ENCODE assay signal across 8 cellular contexts in the genomic region with DNA sequence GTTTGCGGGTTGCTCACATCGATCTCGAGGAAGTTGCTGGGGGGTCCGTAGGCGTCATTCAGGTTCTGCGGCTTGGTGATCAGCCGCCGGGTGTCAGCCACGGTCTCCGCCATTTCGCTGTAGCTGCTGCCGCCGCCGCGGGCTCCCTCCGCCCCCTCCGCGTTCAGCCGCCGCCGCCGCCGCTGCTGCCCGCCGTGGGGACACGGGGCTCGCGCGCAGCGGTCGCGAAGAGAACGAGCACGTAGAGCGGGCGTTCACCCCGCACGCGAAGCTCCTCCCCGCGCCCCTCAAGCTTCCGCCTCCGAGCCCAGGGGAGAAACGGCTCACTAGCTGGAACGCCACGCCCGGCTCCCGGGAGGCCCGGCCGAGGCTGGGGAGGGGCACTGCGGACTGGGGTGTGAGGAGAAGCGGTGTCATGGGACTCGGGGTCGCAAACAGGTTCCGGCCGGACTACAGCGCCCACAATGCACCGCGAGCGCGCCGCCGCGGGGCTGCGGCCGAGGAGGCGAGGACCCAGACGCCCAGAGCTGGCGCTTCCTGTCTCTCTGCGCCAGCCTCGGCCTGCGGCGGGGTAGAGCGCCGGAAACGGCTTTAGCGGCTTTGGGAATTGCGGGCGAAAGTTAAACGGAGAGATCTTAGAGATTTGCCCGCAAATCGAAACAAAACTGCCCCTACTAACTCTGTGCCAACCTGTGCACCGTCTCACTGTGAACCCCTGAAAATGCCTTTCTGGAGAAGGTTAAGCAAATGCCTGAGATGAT. TPM values are rescaled to one million over a fixed set of nuclear protein-coding genes. Genes with fewer than 3 reads are reported as not detected.
DNase-seq lines count a peak whose midpoint lies in the region; ATAC-seq and TF ChIP-seq lines count a peak whose summit lies in the region.

A gene (minus strand): TSS at position 232 of the 761 bp plus-strand sequence. CDS start 119 bp downstream, at position 113.

- H3K9me3 ChIP-seq in PC-9 (ENCODE audit: insufficient read depth, low read depth): no peaks in the 10 kb centered on the region

- 0 out of 2 replicates have a peak, but pooled peaks cover 8% of the 10 kb centered on the region for H4K20me1 ChIP-seq in PC-9 (ENCODE audit: insufficient read depth)

- H3K9me3 Mint-ChIP-seq in IgD-negative memory B cell: no peaks in the 10 kb centered on the region

- H3K9me2 ChIP-seq in PC-9 (ENCODE audit: insufficient read depth): no peaks in the 10 kb centered on the region

- peak within 1 kb of the TSS; percentile 90 to 97 (median 95) for H3K4me3 Mint-ChIP-seq in IgD-negative memory B cell

- ATAC-seq in GM21529 (IDR thresholded peaks at IDR 0.05; ENCODE audit: unreplicated experiment): peak; percentile 86

- H3K79me2 ChIP-seq in PC-9 (ENCODE audit: low read depth): peaks cover 45% of the 10 kb centered on the region

- peak within 1 kb of the TSS; percentile 94 to 98 (median 96) for H3K27ac Mint-ChIP-seq in IgD-negative memory B cell

- no peaks in the 10 kb centered on the region for H3K36me3 ChIP-seq in PC-9 (ENCODE audit: low read depth)

- no TSS peak for BruUV-seq in PC-9 (replicated peaks; lab: Mats Ljungman, UMichigan)

- H3K27me3 Mint-ChIP-seq in IgD-negative memory B cell: no peaks in the 10 kb centered on the region

- CTCF ChIA-PET in PC-9 (lab: Charles Lee): no interaction called here

- peaks cover 2% of the 10 kb centered on the region for H3K36me3 Mint-ChIP-seq in IgD-negative memory B cell

- H3K27ac ChIP-seq in PC-9 (peak within 1 kb of the TSS; percentile 89), epithelial cell of prostate (peak within 1 kb of the TSS; percentile 84)

- H3K4me2 ChIP-seq in PC-9: peak within 1 kb of the TSS; percentile 80

- POLR2A ChIA-PET in PC-9 (lab: Charles Lee; ENCODE audit: unreplicated experiment): interaction anchor here (0.5 to 0.7 kb wide), 10 partner anchors 13 to 1430 kb away, joined by 3 to 10 read pairs (median 4); a partner anchor contains a TSS

- H3F3A ChIP-seq in PC-9 (ENCODE audit: insufficient read depth, low read depth): peaks cover 19% of the 10 kb centered on the region

- TF ChIP-seq CTCF in PC-9 (conservative IDR thresholded peaks at IDR 0.05): no peak

- no peaks in the 10 kb centered on the region for H3K27me3 ChIP-seq in PC-9 (ENCODE audit: insufficient read depth, low read depth)

- H3K4me1 Mint-ChIP-seq in IgD-negative memory B cell: peaks cover 19 to 24% (median 20%) of the 10 kb centered on the region in 3 donors

- H3K4me1 ChIP-seq in PC-9 (replicated peaks; ENCODE audit: insufficient read depth): peaks cover 18% of the 10 kb centered on the region

- peak within 1 kb of the TSS; percentile 70 for H3K4me3 ChIP-seq in PC-9

- DNase-seq in DMS53 (lab: John Stamatoyannopoulos, UW): peak; percentile 98
- peak; percentile 90 to 97 for DNase-seq in PC-9
- peak; percentile 90 for DNase-seq in activated T-cell treated with anti-CD3 and anti-CD28 coated beads, Interleukin-2, amount 50 U/mL, for 1 hour
- DNase-seq in epithelial cell of prostate (ENCODE audit: low read depth, low spot score): peak; percentile 81
- DNase-seq in mucosa of gallbladder (ENCODE audit: low spot score): peak; percentile 95
- peak; percentile 60 to 81 for DNase-seq in stimulated activated CD8-positive, alpha-beta memory T cell treated with anti-CD3 and anti-CD28 coated beads, Interleukin-4, amount 100 ng/mL, for 4 hours (ENCODE audit: low read depth in 2 of 2, low spot score in 1 of 2)

- intact Hi-C loops in PC-9 (cut with micrococcal nuclease; ENCODE audit: unreplicated experiment): loop anchor here (1.0 to 5.0 kb wide), 4 partner anchors 33 to 834 kb away; a partner anchor contains a TSS

- H2AFZ ChIP-seq in PC-9: peak within 1 kb of the TSS; percentile 89

RNA-seq across cellular contexts. Expression of the gene that starts here (rescaled TPM):
- polyA plus RNA-seq in IgD-negative memory B cell: 432 TPM
- total RNA-seq in PC-9 (2021) (71.8 and 102 TPM in 2 replicates), mucosa of gallbladder (142 TPM)

Comparison
In these comparisons a context has a peak if more than half of its experiments do, and no peak if none do; other contexts are left out.
1. Peak in every context shown above with its lines: DNase-seq, ATAC-seq, H3K4me3 ChIP-seq and H3K27ac ChIP-seq.